In the genomic region with DNA sequence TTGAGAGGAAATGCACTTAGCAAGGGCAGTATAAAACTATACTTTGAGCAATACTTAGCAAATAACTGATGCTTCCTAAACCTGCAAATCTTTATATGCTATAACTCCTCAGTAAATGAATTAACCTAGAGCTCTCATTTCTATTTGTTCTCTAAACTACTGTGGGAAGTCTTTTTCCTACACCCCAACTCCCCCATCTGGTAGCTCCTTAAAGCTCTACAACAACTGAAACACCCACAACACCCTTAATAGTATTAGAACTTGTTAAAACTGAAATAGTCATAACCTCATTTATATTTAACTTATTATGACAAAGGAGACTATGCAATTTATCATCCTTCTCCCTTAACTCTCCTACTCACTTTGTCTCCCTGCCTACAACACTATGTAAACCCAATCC, we compare ENCODE assay signal across 16 cellular contexts. TPM values are rescaled to one million over a fixed set of nuclear protein-coding genes. Genes with fewer than 3 reads are reported as not detected.
DNase-seq lines count a peak whose midpoint lies in the region; ATAC-seq and TF ChIP-seq lines count a peak whose summit lies in the region.
"Had no signal": no experiment of that assay in that cellular context is flagged by ENCODE, and none has a peak within 500 bp of the region (broad histone marks: within the 10 kb centered on the region; RNA-seq: fewer than 3 reads in every experiment).

No MANE protein-coding gene starts in this region.

- no peak overlapping the region for H3K4me3 ChIP-seq in cardiac muscle cell
- H3K4me3 ChIP-seq in uterus: no peak overlapping the region
- H3K4me3 ChIP-seq: HAP-1, SJSA1 had no signal

- no peak overlapping the region for H3K27ac Mint-ChIP-seq in WTC11

- TF ChIP-seq CTCF in cardiac muscle cell (IDR thresholded peaks at IDR 0.05; ENCODE audit: low read depth, low read length) (peak; percentile 35), WTC11 (IDR thresholded peaks at IDR 0.05) (no peak), uterus (IDR thresholded peaks at IDR 0.05) (no peak)

- H3K9me3 ChIP-seq in cardiac muscle cell (ENCODE audit: low read depth) (no peaks in the 10 kb centered on the region), uterus (no peaks in the 10 kb centered on the region)
- H3K9me3 ChIP-seq: HAP-1, SJSA1 had no signal

- POLR2A ChIA-PET in WTC11 (lab: Charles Lee): no interaction called here

- intact Hi-C loops in Right ventricle myocardium inferior (cut with DNase I) (no loop called here), uterus (cut with DNase I; ENCODE audit: low total_unique reads) (no loop called here)

- no peak for TF ChIP-seq POLR2A in uterus (IDR thresholded peaks at IDR 0.05)

- H3K27me3 ChIP-seq in cardiac muscle cell (no peaks in the 10 kb centered on the region), uterus (no peaks in the 10 kb centered on the region)
- H3K27me3 ChIP-seq: SJSA1 had no signal

- H3K4me1 Mint-ChIP-seq in WTC11: peaks cover 6% of the 10 kb centered on the region

- H3K4me3 Mint-ChIP-seq in WTC11: no peak overlapping the region

- H3K27ac ChIP-seq in cardiac muscle cell (no peak overlapping the region), uterus (peak overlapping the region; percentile 24 to 66)
- H3K27ac ChIP-seq: SJSA1 had no signal

- ATAC-seq in Right ventricle myocardium inferior (no peak), WTC11 (peak; percentile 47; the same call in 1 of the 2 replicates)

- H3K4me1 ChIP-seq in cardiac muscle cell (ENCODE audit: low read depth) (peaks cover 2% of the 10 kb centered on the region), uterus (peaks cover 5 to 7% of the 10 kb centered on the region in 2 donors)
- H3K4me1 ChIP-seq: HAP-1, SJSA1 had no signal

- no peaks in the 10 kb centered on the region for H3K27me3 Mint-ChIP-seq in WTC11 (ENCODE audit: low read depth)

- peak in 1 of 2 donors; percentile 43 for DNase-seq in cardiac muscle cell (ENCODE audit: low read depth in 1 of 2, low spot score in 1 of 2)
- no peak for DNase-seq in Right ventricle myocardium inferior (ENCODE audit: missing footprints)
- no peak for DNase-seq in WTC11 (ENCODE audit: low spot score)
- peak; percentile 51 for DNase-seq in fibroblast of peridontal ligament (ENCODE audit: extremely low read depth)
- DNase-seq in uterus: no peak
- no peak for DNase-seq in activated CD4-positive, alpha-beta T cell treated with anti-CD3 and anti-CD28 coated beads, Interleukin-2, amount 50 U/mL, for 1 hour
- DNase-seq in NOMO-1 (lab: John Stamatoyannopoulos, UW; ENCODE audit: unreplicated experiment in 2 of 2): no peak
- no peak for DNase-seq in HK-2 (ENCODE audit: unreplicated experiment)
- DNase-seq: DMS79 treated with DMSO at 0.1 percent for 48 hours, GDM1, MV-4-11, NCI-H1436, NCI-H2081, NCI-H510A treated with DMSO at 0.1 percent for 48 hours had no signal

- H3K36me3 ChIP-seq in cardiac muscle cell: no peaks in the 10 kb centered on the region
- H3K36me3 ChIP-seq in uterus: no peaks in the 10 kb centered on the region
- H3K36me3 ChIP-seq: HAP-1, SJSA1 had no signal

- no peaks in the 10 kb centered on the region for H3K9me3 Mint-ChIP-seq in WTC11

- CTCF ChIA-PET in WTC11 (lab: Charles Lee): interaction anchor here (0.6 to 1.9 kb wide), 5 partner anchors 14 to 252 kb away, joined by 3 to 9 read pairs (median 3); no protein-coding TSS in a partner anchor

- H3K36me3 Mint-ChIP-seq in WTC11: no peaks in the 10 kb centered on the region

TF ChIP-seq in WTC11, 78 proteins besides CTCF, POLR2A, EP300 and RAD21:
- TF ChIP-seq, protein P1, sequence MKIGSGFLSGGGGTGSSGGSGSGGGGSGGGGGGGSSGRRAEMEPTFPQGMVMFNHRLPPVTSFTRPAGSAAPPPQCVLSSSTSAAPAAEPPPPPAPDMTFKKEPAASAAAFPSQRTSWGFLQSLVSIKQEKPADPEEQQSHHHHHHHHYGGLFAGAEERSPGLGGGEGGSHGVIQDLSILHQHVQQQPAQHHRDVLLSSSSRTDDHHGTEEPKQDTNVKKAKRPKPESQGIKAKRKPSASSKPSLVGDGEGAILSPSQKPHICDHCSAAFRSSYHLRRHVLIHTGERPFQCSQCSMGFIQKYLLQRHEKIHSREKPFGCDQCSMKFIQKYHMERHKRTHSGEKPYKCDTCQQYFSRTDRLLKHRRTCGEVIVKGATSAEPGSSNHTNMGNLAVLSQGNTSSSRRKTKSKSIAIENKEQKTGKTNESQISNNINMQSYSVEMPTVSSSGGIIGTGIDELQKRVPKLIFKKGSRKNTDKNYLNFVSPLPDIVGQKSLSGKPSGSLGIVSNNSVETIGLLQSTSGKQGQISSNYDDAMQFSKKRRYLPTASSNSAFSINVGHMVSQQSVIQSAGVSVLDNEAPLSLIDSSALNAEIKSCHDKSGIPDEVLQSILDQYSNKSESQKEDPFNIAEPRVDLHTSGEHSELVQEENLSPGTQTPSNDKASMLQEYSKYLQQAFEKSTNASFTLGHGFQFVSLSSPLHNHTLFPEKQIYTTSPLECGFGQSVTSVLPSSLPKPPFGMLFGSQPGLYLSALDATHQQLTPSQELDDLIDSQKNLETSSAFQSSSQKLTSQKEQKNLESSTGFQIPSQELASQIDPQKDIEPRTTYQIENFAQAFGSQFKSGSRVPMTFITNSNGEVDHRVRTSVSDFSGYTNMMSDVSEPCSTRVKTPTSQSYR (CRISPR knock-in tag; IDR thresholded peaks at IDR 0.05): no peak
- TF ChIP-seq OVOL2 (CRISPR knock-in tag; IDR thresholded peaks at IDR 0.05; ENCODE audit: borderline replicate concordance): no peak
- TF ChIP-seq SMAD3 (CRISPR knock-in tag; IDR thresholded peaks at IDR 0.05; ENCODE audit: borderline replicate concordance): no peak
- TF ChIP-seq ETV6 (CRISPR knock-in tag; IDR thresholded peaks at IDR 0.05): no peak
- TF ChIP-seq ZBTB21 (CRISPR knock-in tag; IDR thresholded peaks at IDR 0.05; ENCODE audit: borderline replicate concordance): no peak
- no peak for TF ChIP-seq TEAD1 (CRISPR knock-in tag; IDR thresholded peaks at IDR 0.05)
- TF ChIP-seq ESRRA (CRISPR knock-in tag; IDR thresholded peaks at IDR 0.05; ENCODE audit: borderline replicate concordance): no peak
- TF ChIP-seq, protein P2, sequence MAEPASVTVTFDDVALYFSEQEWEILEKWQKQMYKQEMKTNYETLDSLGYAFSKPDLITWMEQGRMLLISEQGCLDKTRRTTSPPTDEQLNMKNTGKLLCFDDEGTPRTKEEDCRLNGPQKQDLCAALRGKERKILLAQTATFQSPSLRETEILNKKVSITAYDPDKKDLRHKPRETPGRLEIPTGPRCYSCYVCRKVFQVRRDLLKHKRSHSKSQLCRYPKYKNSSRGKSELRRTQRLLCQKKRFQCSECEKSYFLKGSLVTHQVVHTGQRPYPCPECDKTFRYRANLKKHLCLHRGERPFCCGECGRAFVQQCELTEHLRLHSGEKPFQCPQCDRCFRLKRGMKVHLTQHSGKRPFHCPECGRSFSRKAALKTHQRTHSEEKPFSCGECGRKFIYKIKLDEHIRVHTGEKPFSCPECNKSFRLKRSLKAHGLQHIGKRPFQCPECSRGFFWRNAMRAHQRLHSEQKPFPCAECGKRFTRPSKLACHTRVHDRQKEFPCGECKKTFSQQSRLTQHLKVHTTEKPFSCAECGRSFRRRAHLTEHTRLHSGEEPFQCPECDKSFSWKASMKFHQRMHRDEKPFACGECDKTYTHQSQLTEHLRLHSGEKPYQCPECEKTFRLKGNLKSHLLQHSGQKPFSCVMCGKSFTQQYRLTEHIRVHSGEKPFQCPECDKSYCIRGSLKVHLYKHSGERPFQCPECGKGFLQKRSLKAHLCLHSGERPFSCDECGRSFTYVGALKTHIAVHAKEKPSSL (CRISPR knock-in tag; conservative IDR thresholded peaks at IDR 0.05): no peak
- TF ChIP-seq SOX15 (CRISPR knock-in tag; IDR thresholded peaks at IDR 0.05): no peak
- TF ChIP-seq SP1 (CRISPR knock-in tag; conservative IDR thresholded peaks at IDR 0.05): no peak
- TF ChIP-seq GABPB1 (CRISPR knock-in tag; IDR thresholded peaks at IDR 0.05): no peak
- TF ChIP-seq E2F1 (CRISPR knock-in tag; IDR thresholded peaks at IDR 0.05): no peak
- no peak for TF ChIP-seq ZNF671 (CRISPR knock-in tag; IDR thresholded peaks at IDR 0.05)
- TF ChIP-seq ZNF263 (CRISPR knock-in tag; IDR thresholded peaks at IDR 0.05; ENCODE audit: low read depth): no peak
- TF ChIP-seq STAT6 (CRISPR knock-in tag; conservative IDR thresholded peaks at IDR 0.05; ENCODE audit: low read depth): no peak
- no peak for TF ChIP-seq JUN (CRISPR knock-in tag; IDR thresholded peaks at IDR 0.05)
- TF ChIP-seq TEAD4 (CRISPR knock-in tag; IDR thresholded peaks at IDR 0.05): no peak

RNA-seq across cellular contexts. Expression of gene GUCY1A2, which starts 43.4 kb away (rescaled TPM):
- total RNA-seq in cardiac muscle cell: 1.1 and 2.5 TPM in 2 replicates
- 0.56 and 0.65 TPM in 2 replicates for polyA plus RNA-seq in cardiac muscle cell
- 12.4 TPM for total RNA-seq in Right ventricle myocardium inferior
- total RNA-seq in WTC11 (2021): 0.71 to 0.90 TPM (median 0.76 TPM) in 3 replicates
- total RNA-seq in uterus: 100 to 1,000 TPM in 1 of 4 donors, 10 to 100 TPM in 3; 22.6 to 147 (median 71.3) TPM
